8 cellular contexts compared by ENCODE assay signal in genomic region chr3:149003653-149004305, GRCh38. TPM values are rescaled to one million over a fixed set of nuclear protein-coding genes. Genes with fewer than 3 reads are reported as not detected.
DNase-seq lines count a peak whose midpoint lies in the region; ATAC-seq and TF ChIP-seq lines count a peak whose summit lies in the region.

No MANE protein-coding gene starts in this region.

- ATAC-seq in GM19395 (IDR thresholded peaks at IDR 0.05; ENCODE audit: unreplicated experiment) (peak; percentile 80), HG03139 (IDR thresholded peaks at IDR 0.05; ENCODE audit: unreplicated experiment) (peak; percentile 52)

- no peaks in the 10 kb centered on the region for H3K9me3 Mint-ChIP-seq in activated CD4-positive, alpha-beta memory T cell treated with anti-CD3 and anti-CD28 coated beads, Interleukin-2, amount 10 ng/mL, durations not matched to agents 7 days and 5 days

- TF ChIP-seq CTCF in Peyer's patch (IDR thresholded peaks at IDR 0.05) = no peak

- CTCF ChIA-PET in activated CD4-positive, alpha-beta memory T cell treated with anti-CD3 and anti-CD28 coated beads, Interleukin-2, amount 10 ng/mL, durations not matched to agents 7 days and 5 days (lab: Charles Lee) = no interaction called here

- TF ChIP-seq POLR2A in Peyer's patch (IDR thresholded peaks at IDR 0.05) = no peak

- DNase-seq in DMS53 (lab: John Stamatoyannopoulos, UW) (peak; percentile 77), cerebellar nuclear complex (lab: John Stamatoyannopoulos, UW) (no peak), GF-D8 (lab: John Stamatoyannopoulos, UW) (no peak), MG63 (no peak), Peyer's patch (no peak)
- peak; percentile 54 for DNase-seq in activated CD4-positive, alpha-beta memory T cell treated with anti-CD3 and anti-CD28 coated beads, Interleukin-2, amount 10 ng/mL, durations not matched to agents 7 days and 5 days

- no peak overlapping the region for H3K4me3 Mint-ChIP-seq in activated CD4-positive, alpha-beta memory T cell treated with anti-CD3 and anti-CD28 coated beads, Interleukin-2, amount 10 ng/mL, durations not matched to agents 7 days and 5 days

- H3K27me3 ChIP-seq in MG63 (no peaks in the 10 kb centered on the region), Peyer's patch (no peaks in the 10 kb centered on the region)

- peaks cover 56% of the 10 kb centered on the region for H3K36me3 Mint-ChIP-seq in activated CD4-positive, alpha-beta memory T cell treated with anti-CD3 and anti-CD28 coated beads, Interleukin-2, amount 10 ng/mL, durations not matched to agents 7 days and 5 days (ENCODE audit: low read depth)

- H3K36me3 ChIP-seq in MG63 (peaks cover 42% of the 10 kb centered on the region), Peyer's patch (peaks cover 0 to 49% (median 0%) of the 10 kb centered on the region in 3 donors)

- H3K4me3 ChIP-seq in MG63 (no peak overlapping the region), Peyer's patch (no peak overlapping the region)

- H3K9me3 ChIP-seq in MG63 = no peaks in the 10 kb centered on the region
- H3K9me3 ChIP-seq in Peyer's patch = no peaks in the 10 kb centered on the region

- POLR2A ChIA-PET in activated CD4-positive, alpha-beta memory T cell treated with anti-CD3 and anti-CD28 coated beads, Interleukin-2, amount 10 ng/mL, durations not matched to agents 7 days and 5 days (lab: Charles Lee) = interaction anchor here (1.0 to 6.2 kb wide), 2 partner anchors 8 to 12 kb away, joined by 3 to 49 read pairs; partner anchors contain the start of gene GYG1

- H3K27me3 Mint-ChIP-seq in activated CD4-positive, alpha-beta memory T cell treated with anti-CD3 and anti-CD28 coated beads, Interleukin-2, amount 10 ng/mL, durations not matched to agents 7 days and 5 days = no peaks in the 10 kb centered on the region

- no peak overlapping the region for H3K27ac ChIP-seq in Peyer's patch

- peaks cover 51% of the 10 kb centered on the region for H3K4me1 Mint-ChIP-seq in activated CD4-positive, alpha-beta memory T cell treated with anti-CD3 and anti-CD28 coated beads, Interleukin-2, amount 10 ng/mL, durations not matched to agents 7 days and 5 days

- peak overlapping the region; percentile 65 for H3K27ac Mint-ChIP-seq in activated CD4-positive, alpha-beta memory T cell treated with anti-CD3 and anti-CD28 coated beads, Interleukin-2, amount 10 ng/mL, durations not matched to agents 7 days and 5 days

- no peaks in the 10 kb centered on the region for H3K4me1 ChIP-seq in Peyer's patch

RNA-seq across cellular contexts. Expression of gene GYG1, which starts 12.4 kb away (rescaled TPM):
- total RNA-seq in activated CD4-positive, alpha-beta memory T cell treated with anti-CD3 and anti-CD28 coated beads, Interleukin-2, amount 10 ng/mL, durations not matched to agents 7 days and 5 days = 10 to 100 TPM; 44.5 to 46.5 TPM
- 76.3 and 96.1 TPM in 2 replicates for total RNA-seq in MG63 (2014; rRNA removed; shearing (Covaris generic); ENCODE audit: low replicate concordance)
- total RNA-seq in Peyer's patch = 10 to 100 TPM; 11.9 to 23.9 (median 12.8) TPM

Comparison
In these comparisons a context has a peak if more than half of its experiments do, and no peak if none do; other contexts are left out.
1. DNase-seq: peak in DMS53 (single experiment) and activated CD4-positive, alpha-beta memory T cell treated with anti-CD3 and anti-CD28 coated beads, Interleukin-2, amount 10 ng/mL, durations not matched to agents 7 days and 5 days (single experiment); none in cerebellar nuclear complex (0 of 2), GF-D8 (single experiment), MG63 (single experiment) and Peyer's patch (0 of 3).